ENCODE assay signal across 8 cellular contexts in genomic region chr10:68231916-68232315, GRCh38.
DNase-seq lines count a peak whose midpoint lies in the region; ATAC-seq and TF ChIP-seq lines count a peak whose summit lies in the region.

ATOH7 (minus strand) TSS chr10:68232113; CDS start chr10:68231677, 436 bp downstream.

- no peaks in the 10 kb centered on the region for H3K4me1 ChIP-seq in ES-I3 (ENCODE audit: insufficient read depth, low read length)

- ATAC-seq in GM19023 (IDR thresholded peaks at IDR 0.05; ENCODE audit: unreplicated experiment) = no peak

- no peaks in the 10 kb centered on the region for H3K36me3 ChIP-seq in ES-I3 (ENCODE audit: insufficient read depth, low read length)

- no peaks in the 10 kb centered on the region for H3K9me3 ChIP-seq in ES-I3 (ENCODE audit: control insufficient read depth, insufficient read depth, low read length)

- peak within 1 kb of the TSS; percentile 62 for H3K4me3 ChIP-seq in fibroblast of pulmonary artery (replicated peaks; ENCODE audit: low read depth, low read length)

- CTCF ChIA-PET in RWPE1 (lab: Yijun Ruan, JAX) = interaction anchor here (0.6 to 1.6 kb wide), 3 partner anchors 70 to 724 kb away, joined by 3 to 4 read pairs (median 4); partner anchors contain the start of gene DDX21

- intact Hi-C loops in posterior cingulate gyrus (cut with DNase I) = loop anchor here (1.0 kb wide), 1 partner anchor 100 kb away; the partner anchor contains the start of genes HNRNPH3 and PBLD

- H3K27ac ChIP-seq in RWPE1 = peak within 1 kb of the TSS; percentile 67

- peak within 1 kb of the TSS; percentile 86 for H3K9ac ChIP-seq in ES-I3 (ENCODE audit: low read depth, low read length)

- DNase-seq in RWPE1 (ENCODE audit: low spot score) (no peak), fibroblast of pulmonary artery (ENCODE audit: low read depth) (no peak), posterior cingulate gyrus (peak in 9 of 10 donors; percentile 25 to 86 (median 47)), NCI-H2081 treated with DMSO at 0.1 percent for 48 hours (lab: John Stamatoyannopoulos, UW) (no peak), UCSD-AML1 (lab: John Stamatoyannopoulos, UW; ENCODE audit: unreplicated experiment) (no peak)
- DNase-seq in stimulated activated CD4-positive, alpha-beta T cell treated with anti-CD3 and anti-CD28 coated beads, Interleukin-12 subunit alpha, Interleukin-12 subunit beta, amount 100 ng/mL, for 4 hours = no peak

- TF ChIP-seq CTCF in RWPE1 (conservative IDR thresholded peaks at IDR 0.05; ENCODE audit: low read depth) (no peak), fibroblast of pulmonary artery (IDR thresholded peaks at IDR 0.05; ENCODE audit: low read length, missing control alignments) (no peak)

- POLR2A ChIA-PET in RWPE1 (lab: Yijun Ruan, JAX; ENCODE audit: low non-redundant PET) = no interaction called here

Comparison
In these comparisons a context has a peak if more than half of its experiments do, and no peak if none do; other contexts are left out.
1. DNase-seq: peak in posterior cingulate gyrus (9 of 10); none in RWPE1 (single experiment), fibroblast of pulmonary artery (single experiment), NCI-H2081 treated with DMSO at 0.1 percent for 48 hours (single experiment), UCSD-AML1 (single experiment) and stimulated activated CD4-positive, alpha-beta T cell treated with anti-CD3 and anti-CD28 coated beads, Interleukin-12 subunit alpha, Interleukin-12 subunit beta, amount 100 ng/mL, for 4 hours (single experiment).